Comparison of ENCODE assay signal across 18 cellular contexts in genomic region chr1:54410359-54410758, GRCh38.
"Had no signal": no experiment of that assay in that cellular context is flagged by ENCODE, and none has a peak within 500 bp of the region (broad histone marks: within the 10 kb centered on the region; RNA-seq: fewer than 3 reads in every experiment).

No MANE protein-coding gene starts in this region.

- H3K27ac ChIP-seq: ascending aorta, esophagus squamous epithelium, parathyroid adenoma, testis had no signal

- H3K36me3 ChIP-seq: ascending aorta, esophagus squamous epithelium had no signal

- ATAC-seq: activated naive CD8-positive, alpha-beta T cell treated with anti-CD3 and anti-CD28 coated beads, Interleukin-2, amount 50 U/mL, for 24 hours; activated T-cell treated with anti-CD3 and anti-CD28 coated beads, Interleukin-2, amount 50 U/mL, for 72 hours; left cardiac atrium; mucosa of descending colon; naive thymus-derived CD8-positive, alpha-beta T cell; stimulated activated naive CD8-positive, alpha-beta T cell treated with anti-CD3 and anti-CD28 coated beads, Interleukin-15, amount 100 ng/mL, for 72 hours had no signal

- H3K9me3 ChIP-seq: ascending aorta, esophagus squamous epithelium, mucosa of descending colon, testis had no signal

- H3K9me3 Mint-ChIP-seq: activated naive CD8-positive, alpha-beta T cell treated with anti-CD3 and anti-CD28 coated beads, Interleukin-2, amount 50 U/mL, for 24 hours; activated T-cell treated with anti-CD3 and anti-CD28 coated beads, Interleukin-2, amount 50 U/mL, for 72 hours; naive thymus-derived CD8-positive, alpha-beta T cell; stimulated activated naive CD8-positive, alpha-beta T cell treated with anti-CD3 and anti-CD28 coated beads, Interleukin-15, amount 100 ng/mL, for 72 hours had no signal

- DNase-seq: activated CD4-positive, alpha-beta T cell treated with anti-CD3 and anti-CD28 coated beads, Interleukin-2, amount 50 U/mL, for 48 hours; activated CD4-positive, CD25-positive, alpha-beta regulatory T cell treated with anti-CD3 and anti-CD28 coated beads, Interleukin-2, amount 50 U/mL, for 72 hours; activated gamma-delta T cell treated with Interleukin-2 at 50 U/mL for 16 hours; activated naive CD8-positive, alpha-beta T cell treated with anti-CD3 and anti-CD28 coated beads, Interleukin-2, amount 50 U/mL, for 24 hours; activated T-cell treated with anti-CD3 and anti-CD28 coated beads, Interleukin-2, amount 50 U/mL, for 72 hours; esophagus squamous epithelium; foreskin fibroblast; head of caudate nucleus; left cardiac atrium; mucosa of descending colon; naive thymus-derived CD8-positive, alpha-beta T cell; retina; stimulated activated CD4-positive, alpha-beta T cell treated with anti-CD3 and anti-CD28 coated beads, Interleukin-4, amount 100 ng/mL, for 24 hours; stimulated activated naive CD8-positive, alpha-beta T cell treated with anti-CD3 and anti-CD28 coated beads, Interleukin-15, amount 100 ng/mL, for 72 hours; testis had no signal

- H3K4me3 ChIP-seq: ascending aorta, esophagus squamous epithelium, lung, mucosa of descending colon, testis had no signal

- H3K27me3 Mint-ChIP-seq: naive thymus-derived CD8-positive, alpha-beta T cell had no signal

- H3K4me3 Mint-ChIP-seq: activated naive CD8-positive, alpha-beta T cell treated with anti-CD3 and anti-CD28 coated beads, Interleukin-2, amount 50 U/mL, for 24 hours had no signal

- H3K27me3 ChIP-seq: ascending aorta, esophagus squamous epithelium, testis had no signal
